9 cellular contexts compared by ENCODE assay signal in genomic region chr16:25012525-25012991, GRCh38. TPM values are rescaled to one million over a fixed set of nuclear protein-coding genes. Genes with fewer than 3 reads are reported as not detected.
DNase-seq lines count a peak whose midpoint lies in the region; ATAC-seq, FAIRE-seq and TF ChIP-seq lines count a peak whose summit lies in the region.
"Had no signal": no experiment of that assay in that cellular context is flagged by ENCODE, and none has a peak within 500 bp of the region (broad histone marks: within the 10 kb centered on the region; RNA-seq: fewer than 3 reads in every experiment).

No MANE protein-coding gene starts in this region.

- H3K27ac ChIP-seq in BLaER1 = peak overlapping the region; percentile 92; the same call in 1 of the 2 replicates

- no peaks in the 10 kb centered on the region for H3K27me3 ChIP-seq in BLaER1

- H3K4me2 ChIP-seq in BLaER1 = peak overlapping the region; percentile 87

- H3K4me3 Mint-ChIP-seq in brain (peak overlapping the region; percentile 52 to 97 (median 91)), natural killer cell (peak overlapping the region; percentile 92)

- peak; percentile 49 for DNase-seq in HTR-8/SVneo (ENCODE audit: insufficient read length, low spot score)
- no peak for DNase-seq in natural killer cell
- no peak for DNase-seq in frontal cortex (ENCODE audit: low spot score in 2 of 2)
- DNase-seq: midbrain had no signal

- H3K4me3 ChIP-seq in BLaER1 = peak overlapping the region; percentile 96

- peaks cover 71% of the 10 kb centered on the region for H4K20me1 ChIP-seq in BLaER1

- ATAC-seq in natural killer cell (no peak), HG03442 (IDR thresholded peaks at IDR 0.05; ENCODE audit: unreplicated experiment) (no peak), HG02623 (IDR thresholded peaks at IDR 0.05; ENCODE audit: unreplicated experiment) (no peak), HG03097 (IDR thresholded peaks at IDR 0.05; ENCODE audit: low FRiP score, unreplicated experiment) (no peak)

- H3K36me3 Mint-ChIP-seq in brain = peaks cover 34% of the 10 kb centered on the region
- no peaks in the 10 kb centered on the region for H3K36me3 Mint-ChIP-seq in natural killer cell

- no peak for TF ChIP-seq CTCF in brain (conservative IDR thresholded peaks at IDR 0.05)
- TF ChIP-seq CTCF in natural killer cell (IDR thresholded peaks at IDR 0.05) = no peak

- H3K27me3 Mint-ChIP-seq in brain (peaks cover 5% of the 10 kb centered on the region), natural killer cell (ENCODE audit: low read depth in 2 of 2) (no peaks in the 10 kb centered on the region)

- FAIRE-seq in HTR-8/SVneo (lab: Jason Lieb, UNC) (no peak), frontal cortex (lab: Jason Lieb, UNC) (no peak)

- no peaks in the 10 kb centered on the region for H3K9me3 ChIP-seq in BLaER1

- peaks cover 84% of the 10 kb centered on the region for H3K4me1 ChIP-seq in BLaER1

- peaks cover 63% of the 10 kb centered on the region for H3K4me1 Mint-ChIP-seq in brain
- peaks cover 72 to 73% of the 10 kb centered on the region in 2 donors for H3K4me1 Mint-ChIP-seq in natural killer cell

- H3K36me3 ChIP-seq in BLaER1 = peaks cover 29% of the 10 kb centered on the region

- intact Hi-C loops in natural killer cell (cut with micrococcal nuclease) = no loop called here

- H3K9ac ChIP-seq in BLaER1 = peak overlapping the region; percentile 94

- H3K27ac Mint-ChIP-seq in brain (peak overlapping the region in 3 of 5 experiments; percentile 16 to 77 (median 43)), natural killer cell (peak overlapping the region; percentile 88 to 93)

- H3K9me3 Mint-ChIP-seq in brain (no peaks in the 10 kb centered on the region), natural killer cell (no peaks in the 10 kb centered on the region)

RNA-seq across cellular contexts. Expression of gene ARHGAP17, which starts 2.6 kb away (rescaled TPM):
- polyA plus RNA-seq in brain (ENCODE audit: insufficient read depth, low read depth, low replicate concordance) = 37.2 TPM
- total RNA-seq in natural killer cell (10 to 100 TPM; 67.0 to 85.7 (median 84.7) TPM), frontal cortex (19.6 TPM)
